10 cellular contexts compared by ENCODE assay signal in the genomic region with DNA sequence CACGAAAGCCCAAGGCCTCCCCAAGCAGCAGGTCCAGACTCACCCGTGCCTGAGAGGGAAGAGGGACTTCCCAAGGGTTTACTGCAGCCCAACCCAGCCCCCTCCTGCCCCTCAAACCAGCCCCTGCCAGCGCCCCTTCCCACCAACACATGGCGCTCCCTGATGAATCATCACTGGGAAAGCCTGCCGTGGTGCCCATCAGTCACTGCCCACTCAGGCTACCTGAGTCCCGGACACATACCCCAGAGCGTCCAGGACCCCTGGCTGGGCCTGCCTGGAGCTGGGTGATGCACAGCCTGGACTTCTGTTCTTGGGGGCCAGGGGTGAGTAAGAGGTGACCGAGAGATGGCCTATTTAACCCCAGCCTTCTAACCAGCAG.
DNase-seq lines count a peak whose midpoint lies in the region; FAIRE-seq and TF ChIP-seq lines count a peak whose summit lies in the region.
"Had no signal": no experiment of that assay in that cellular context is flagged by ENCODE, and none has a peak within 500 bp of the region (broad histone marks: within the 10 kb centered on the region; RNA-seq: fewer than 3 reads in every experiment).

No MANE protein-coding gene starts in this region.

- no peak for TF ChIP-seq POLR2A in stomach (IDR thresholded peaks at IDR 0.05)

- no peak overlapping the region for H3K27ac ChIP-seq in BLaER1 treated with 17β-estradiol and CSF1 and Interleukin-3, amounts not matched to agents 10 nM and 100 nM
- H3K27ac ChIP-seq in RWPE1, result peak overlapping the region; percentile 91
- H3K27ac ChIP-seq in kidney (ENCODE audit: low read depth in 2 of 2, low read length in 2 of 2), result no peak overlapping the region
- H3K27ac ChIP-seq in stomach, result peak overlapping the region in 3 of 5 donors; percentile 58 to 68 (median 66)

- peak overlapping the region in 1 of 11 experiments; percentile 11; a peak in 1 of 22 replicates for H3K9ac ChIP-seq in BLaER1 treated with 17β-estradiol and CSF1 and Interleukin-3, amounts not matched to agents 10 nM and 100 nM
- H3K9ac ChIP-seq in kidney (ENCODE audit: low read length in 2 of 2), result no peak overlapping the region

- 66 to 74% (median 72%) methylated on average over 2 to 8 of the region's 8 CpGs for WGBS in stomach, 5 donors

- peaks cover 38 to 97% (median 67%) of the 10 kb centered on the region in 11 experiments; a peak in 21 of 22 replicates for H4K20me1 ChIP-seq in BLaER1 treated with 17β-estradiol and CSF1 and Interleukin-3, amounts not matched to agents 10 nM and 100 nM

- H3K36me3 ChIP-seq in BLaER1 treated with 17β-estradiol and CSF1 and Interleukin-3, amounts not matched to agents 10 nM and 100 nM, result peaks cover 33 to 95% (median 73%) of the 10 kb centered on the region in 11 experiments
- H3K36me3 ChIP-seq in kidney (ENCODE audit: control insufficient read depth in 1 of 2, insufficient read depth in 2 of 2, low read length in 2 of 2) (peaks cover 0 to 10% of the 10 kb centered on the region in 2 donors), stomach (peaks cover 21 to 68% (median 64%) of the 10 kb centered on the region in 4 donors)

- POLR2A ChIA-PET in RWPE1 (lab: Yijun Ruan, JAX; ENCODE audit: low non-redundant PET) (no interaction called here), GM10248 (lab: Yijun Ruan, JAX) (no interaction called here)

- intact Hi-C loops in kidney (cut with DNase I) (no loop called here), stomach (cut with DNase I; ENCODE audit: low total_unique reads) (loop anchor here (5.0 kb wide), 1 partner anchor 78 kb away; no protein-coding TSS in a partner anchor)

- H3K4me2 ChIP-seq in BLaER1 treated with 17β-estradiol and CSF1 and Interleukin-3, amounts not matched to agents 10 nM and 100 nM, result peak overlapping the region in 9 of 11 experiments; percentile 20 to 66 (median 48); a peak in 12 of 22 replicates

- H3K9me3 ChIP-seq in BLaER1 treated with 17β-estradiol and CSF1 and Interleukin-3, amounts not matched to agents 10 nM and 100 nM (replicated peaks in 1 of 11), result no peaks in the 10 kb centered on the region
- no peaks in the 10 kb centered on the region for H3K9me3 ChIP-seq in kidney (ENCODE audit: control insufficient read depth in 1 of 2, low read length in 2 of 2)
- no peaks in the 10 kb centered on the region for H3K9me3 ChIP-seq in stomach
- H3K9me3 ChIP-seq: testis had no signal

- no peaks in the 10 kb centered on the region for H3K27me3 ChIP-seq in BLaER1 treated with 17β-estradiol and CSF1 and Interleukin-3, amounts not matched to agents 10 nM and 100 nM
- no peaks in the 10 kb centered on the region for H3K27me3 ChIP-seq in stomach
- H3K27me3 ChIP-seq: testis had no signal

- no peak for TF ChIP-seq EP300 in stomach (IDR thresholded peaks at IDR 0.05)

- CTCF ChIA-PET in RWPE1 (lab: Yijun Ruan, JAX) (interaction anchor here (0.6 to 2.0 kb wide), 9 partner anchors 13 to 331 kb away, joined by 3 to 20 read pairs (median 4); no protein-coding TSS in a partner anchor), GM10248 (lab: Yijun Ruan, JAX) (interaction anchor here (0.6 to 3.6 kb wide), 54 partner anchors 8 to 647 kb away, joined by 3 to 43 read pairs (median 5); a partner anchor contains a TSS)

- DNase-seq in RWPE1 (ENCODE audit: low spot score) (no peak), kidney (peak; percentile 70), stomach (no peak), NCI-H187 (lab: John Stamatoyannopoulos, UW) (no peak), GM10248 (ENCODE audit: extremely low spot score) (no peak), kidney tubule cell (ENCODE audit: low spot score) (no peak), T1000 (lab: John Stamatoyannopoulos, UW) (no peak)
- DNase-seq: NCI-H1436 treated with DMSO at 0.1 percent for 48 hours had no signal

- FAIRE-seq in kidney (lab: Jason Lieb, UNC), result no peak

- no peak overlapping the region for H3K4me3 ChIP-seq in BLaER1 treated with 17β-estradiol and CSF1 and Interleukin-3, amounts not matched to agents 10 nM and 100 nM
- no peak overlapping the region for H3K4me3 ChIP-seq in kidney (ENCODE audit: low read length in 2 of 2)
- H3K4me3 ChIP-seq in stomach, result no peak overlapping the region
- H3K4me3 ChIP-seq: testis had no signal

- no peak for TF ChIP-seq CTCF in RWPE1 (conservative IDR thresholded peaks at IDR 0.05; ENCODE audit: low read depth)
- TF ChIP-seq CTCF in kidney (IDR thresholded peaks at IDR 0.05; ENCODE audit: borderline replicate concordance, extremely low read depth, insufficient read depth), result no peak
- TF ChIP-seq CTCF in stomach (IDR thresholded peaks at IDR 0.05), result no peak
- no peak for TF ChIP-seq CTCF in GM10248 (IDR thresholded peaks at IDR 0.05; ENCODE audit: control extremely low read depth, extremely low read depth, low read depth, missing control alignments)

- peaks cover 8 to 58% (median 53%) of the 10 kb centered on the region in 10 experiments; a peak in 17 of 20 replicates for H3K4me1 ChIP-seq in BLaER1 treated with 17β-estradiol and CSF1 and Interleukin-3, amounts not matched to agents 10 nM and 100 nM
- peaks cover 11 to 40% of the 10 kb centered on the region in 2 donors for H3K4me1 ChIP-seq in kidney (ENCODE audit: control insufficient read depth in 1 of 2, insufficient read depth in 1 of 2, low read depth in 1 of 2, low read length in 2 of 2)
- peaks cover 47 to 78% (median 71%) of the 10 kb centered on the region in 4 donors for H3K4me1 ChIP-seq in stomach

Comparison
In these comparisons a context has a peak if more than half of its experiments do, and no peak if none do; other contexts are left out.
1. H3K27ac ChIP-seq: peak in RWPE1 (single experiment) and stomach (3 of 5); none in BLaER1 treated with 17β-estradiol and CSF1 and Interleukin-3, amounts not matched to agents 10 nM and 100 nM (0 of 11) and kidney (0 of 2).